Comparison of ENCODE assay signal across 22 cellular contexts in the genomic region with DNA sequence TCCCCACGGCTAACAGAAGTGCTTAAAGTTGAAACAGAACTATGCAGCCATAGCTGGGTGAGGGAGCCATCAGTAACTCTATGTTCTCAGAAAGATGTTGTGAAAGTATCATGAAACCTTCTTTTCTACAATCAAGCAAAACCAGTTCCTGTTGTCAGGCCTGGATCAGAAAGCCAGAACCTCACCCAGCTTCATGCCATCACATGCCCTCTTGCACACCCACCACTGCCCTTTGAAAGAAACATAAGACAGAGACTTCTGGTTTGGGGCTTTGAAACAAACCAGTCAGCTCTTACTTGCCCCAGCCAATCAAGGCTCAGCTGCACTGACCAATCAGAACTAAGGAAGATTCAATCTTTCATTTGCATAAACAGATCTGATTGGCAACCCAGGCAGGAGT.
DNase-seq lines count a peak whose midpoint lies in the region; ATAC-seq and TF ChIP-seq lines count a peak whose summit lies in the region.
"Had no signal": no experiment of that assay in that cellular context is flagged by ENCODE, and none has a peak within 500 bp of the region (broad histone marks: within the 10 kb centered on the region; RNA-seq: fewer than 3 reads in every experiment).

No MANE protein-coding gene starts in this region.

- peak overlapping the region; percentile 29 for H4K8ac ChIP-seq in mesenchymal stem cell (ENCODE audit: low read length)

- no peaks in the 10 kb centered on the region for H3K4me1 ChIP-seq in mesenchymal stem cell (ENCODE audit: control insufficient read depth, insufficient read depth, low read depth, low read length)
- H3K4me1 ChIP-seq in mucosa of descending colon (ENCODE audit: low read depth): no peaks in the 10 kb centered on the region
- H3K4me1 ChIP-seq: BLaER1, HAP-1 had no signal

- no peak for TF ChIP-seq CTCF in epithelial cell of esophagus (IDR thresholded peaks at IDR 0.05; ENCODE audit: insufficient read depth, low read depth, low read length, missing control alignments)
- no peak for TF ChIP-seq CTCF in mucosa of descending colon (IDR thresholded peaks at IDR 0.05)

- H3K9me3 ChIP-seq in mesenchymal stem cell (ENCODE audit: control insufficient read depth, low read length) (no peaks in the 10 kb centered on the region), mucosa of descending colon (no peaks in the 10 kb centered on the region)
- H3K9me3 ChIP-seq: HAP-1, SK-N-SH had no signal

- H3K27ac Mint-ChIP-seq in immature natural killer cell: no peak overlapping the region
- H3K27ac Mint-ChIP-seq: CD4-positive, alpha-beta T cell had no signal

- peaks cover 3 to 4% (median 4%) of the 10 kb centered on the region in 3 donors for H3K36me3 Mint-ChIP-seq in immature natural killer cell

- no peak overlapping the region for H3K9ac ChIP-seq in mesenchymal stem cell (ENCODE audit: low read length)
- H3K9ac ChIP-seq: BLaER1, SK-N-SH had no signal

- DNase-seq in H4 (ENCODE audit: low spot score) (peak; percentile 41), NCI-H69 (lab: John Stamatoyannopoulos, UW) (peak; percentile 21), epithelial cell of esophagus (ENCODE audit: low read depth) (peak; percentile 87), mesenchymal stem cell (no peak), activated gamma-delta T cell treated with Interleukin-2 at 50 U/mL for 16 hours (no peak), immature natural killer cell (no peak), mucosa of descending colon (no peak)
- DNase-seq: CD4-positive, alpha-beta T cell; HFFc6; Karpas-422; NCI-H1436; NCI-H187 treated with DMSO at 0.1 percent for 48 hours; NCI-H2107; NCI-H446 treated with DMSO at 0.1 percent for 48 hours; NCI-H526; SIG-M5; SK-N-SH; SW 1271 had no signal

- H3K4me2 ChIP-seq in mesenchymal stem cell (ENCODE audit: low read length, poor library complexity, severe bottlenecking): no peak overlapping the region
- H3K4me2 ChIP-seq: BLaER1, SK-N-SH had no signal

- intact Hi-C loops in mucosa of descending colon (cut with DNase I, micrococcal nuclease): no loop called here

- no peak overlapping the region for H3K14ac ChIP-seq in mesenchymal stem cell (ENCODE audit: low read length in 2 of 2)

- no peak overlapping the region for H3K27ac ChIP-seq in mesenchymal stem cell (ENCODE audit: low read length, poor library complexity, severe bottlenecking)
- H3K27ac ChIP-seq: BLaER1, RWPE1 had no signal

- H2BK120ac ChIP-seq in mesenchymal stem cell (ENCODE audit: low read depth, low read length): no peak overlapping the region

- no peak overlapping the region for H2BK5ac ChIP-seq in mesenchymal stem cell (ENCODE audit: low read depth, low read length, poor library complexity, severe bottlenecking)

- H3K27me3 ChIP-seq in mesenchymal stem cell (ENCODE audit: control insufficient read depth in 1 of 2, insufficient read depth in 1 of 2, low read length in 2 of 2): no peaks in the 10 kb centered on the region
- H3K27me3 ChIP-seq: BLaER1 had no signal

- no peaks in the 10 kb centered on the region for H3K4me1 Mint-ChIP-seq in immature natural killer cell

- peak overlapping the region in 1 of 2 experiments; percentile 37 for H3K4ac ChIP-seq in mesenchymal stem cell (ENCODE audit: low read depth in 1 of 2, low read length in 2 of 2)

- no peak overlapping the region for H3K4me3 Mint-ChIP-seq in immature natural killer cell
- H3K4me3 Mint-ChIP-seq: CD4-positive, alpha-beta T cell had no signal

- H4K91ac ChIP-seq in mesenchymal stem cell (ENCODE audit: low read length): no peak overlapping the region

- no peak overlapping the region for H2AFZ ChIP-seq in mesenchymal stem cell (ENCODE audit: low read depth, low read length)

- no peak overlapping the region for H3K23ac ChIP-seq in mesenchymal stem cell (ENCODE audit: low read length in 2 of 2)

- peak overlapping the region in 1 of 2 experiments; percentile 78 for H2BK12ac ChIP-seq in mesenchymal stem cell (ENCODE audit: low read length in 2 of 2)

- WGBS in mesenchymal stem cell: 100% methylated on average over 1 of the region's 1 CpG

- H3K36me3 ChIP-seq in mesenchymal stem cell (ENCODE audit: control insufficient read depth in 1 of 2, insufficient read depth in 2 of 2, low read depth in 1 of 2, low read length in 2 of 2) (no peaks in the 10 kb centered on the region), mucosa of descending colon (ENCODE audit: low read depth) (no peaks in the 10 kb centered on the region)
- H3K36me3 ChIP-seq: BLaER1, HAP-1 had no signal

- H3K18ac ChIP-seq in mesenchymal stem cell (ENCODE audit: low read depth in 1 of 2, low read length in 2 of 2): peak overlapping the region in 1 of 2 experiments; percentile 62

- peaks cover 2 to 5% (median 4%) of the 10 kb centered on the region in 3 donors for H3K27me3 Mint-ChIP-seq in immature natural killer cell (ENCODE audit: low read depth in 3 of 3)
- H3K27me3 Mint-ChIP-seq: CD4-positive, alpha-beta T cell had no signal

- ATAC-seq in mucosa of descending colon: no peak
- ATAC-seq in HG02678 (IDR thresholded peaks at IDR 0.05; ENCODE audit: unreplicated experiment): no peak

- no peak overlapping the region for H2BK15ac ChIP-seq in mesenchymal stem cell (ENCODE audit: low read depth, poor library complexity, severe bottlenecking)

- peaks cover 0 to 5% (median 0%) of the 10 kb centered on the region in 6 donors for H3K9me3 Mint-ChIP-seq in immature natural killer cell
- H3K9me3 Mint-ChIP-seq: HFFc6 had no signal

- H3K4me3 ChIP-seq in epithelial cell of esophagus (ENCODE audit: low read length) (no peak overlapping the region), mesenchymal stem cell (ENCODE audit: insufficient read depth in 1 of 2, low read depth in 1 of 2, low read length in 2 of 2) (no peak overlapping the region), mucosa of descending colon (no peak overlapping the region)
- H3K4me3 ChIP-seq: BLaER1, HAP-1 had no signal

- peaks cover 1% of the 10 kb centered on the region for H3K79me1 ChIP-seq in mesenchymal stem cell (replicated peaks; ENCODE audit: low read length, poor library complexity, severe bottlenecking)

- no peak overlapping the region for H2AK5ac ChIP-seq in mesenchymal stem cell (ENCODE audit: low read length, severe bottlenecking)

Comparison
In these comparisons a context has a peak if more than half of its experiments do, and no peak if none do; other contexts are left out.
1. DNase-seq: peak in H4 (single experiment), NCI-H69 (single experiment) and epithelial cell of esophagus (single experiment); none in mesenchymal stem cell (single experiment), activated gamma-delta T cell treated with Interleukin-2 at 50 U/mL for 16 hours (single experiment), immature natural killer cell (0 of 3) and mucosa of descending colon (0 of 3).